20 cellular contexts compared by ENCODE assay signal in genomic region chr16:12600536-12601256, GRCh38.
DNase-seq lines count a peak whose midpoint lies in the region; FAIRE-seq and TF ChIP-seq lines count a peak whose summit lies in the region.
"Had no signal": no experiment of that assay in that cellular context is flagged by ENCODE, and none has a peak within 500 bp of the region (broad histone marks: within the 10 kb centered on the region; RNA-seq: fewer than 3 reads in every experiment).

No MANE protein-coding gene starts in this region.

- TF ChIP-seq CTCF in H9 (conservative IDR thresholded peaks at IDR 0.05), result no peak
- no peak for TF ChIP-seq CTCF in endodermal cell (conservative IDR thresholded peaks at IDR 0.05)

- H3K9ac ChIP-seq in H9 (ENCODE audit: extremely low read depth, insufficient read length, low read length) (no peak overlapping the region), endodermal cell (ENCODE audit: extremely low read depth, low read length, poor library complexity, severe bottlenecking) (no peak overlapping the region), neuronal stem cell (ENCODE audit: low read depth, low read length, poor library complexity) (no peak overlapping the region)
- H3K9ac ChIP-seq: BLaER1 had no signal

- H3K4me1 ChIP-seq in H9 (ENCODE audit: insufficient read depth, low read length) (no peaks in the 10 kb centered on the region), endodermal cell (ENCODE audit: control insufficient read depth, insufficient read depth, low read length) (no peaks in the 10 kb centered on the region), neuronal stem cell (ENCODE audit: control insufficient read depth in 2 of 2, insufficient read depth in 1 of 2, low read depth in 1 of 2, low read length in 2 of 2) (no peaks in the 10 kb centered on the region)
- H3K4me1 ChIP-seq: BLaER1 had no signal

- H3K79me1 ChIP-seq in H9 (ENCODE audit: insufficient read depth, low read depth, low read length, poor library complexity, severe bottlenecking) (no peaks in the 10 kb centered on the region), neuronal stem cell (ENCODE audit: low read depth, low read length) (no peaks in the 10 kb centered on the region)

- H3K36me3 Mint-ChIP-seq in H9 (ENCODE audit: insufficient read depth in 1 of 3, low read depth in 3 of 3) (no peaks in the 10 kb centered on the region; a peak in 1 of 7 replicates), endodermal cell (ENCODE audit: low read depth) (no peaks in the 10 kb centered on the region)

- no peak overlapping the region for H4K5ac ChIP-seq in H9 (ENCODE audit: insufficient read length, low read depth, low read length)

- H2BK15ac ChIP-seq in H9 (ENCODE audit: low read depth, low read length) (no peak overlapping the region), neuronal stem cell (ENCODE audit: low read length) (no peak overlapping the region)

- H3K4ac ChIP-seq in H9 (ENCODE audit: low read depth, low read length) (no peak overlapping the region), neuronal stem cell (ENCODE audit: low read length) (no peak overlapping the region)

- H2AFZ ChIP-seq in H9 (ENCODE audit: low read length) (no peak overlapping the region), neuronal stem cell (ENCODE audit: low read length) (no peak overlapping the region)

- peak; percentile 4 for DNase-seq in H9
- DNase-seq in endodermal cell, result peak; percentile 20
- DNase-seq in neuronal stem cell (ENCODE audit: low spot score), result no peak
- DNase-seq in stimulated activated CD8-positive, alpha-beta memory T cell treated with anti-CD3 and anti-CD28 coated beads, Interleukin-4, amount 100 ng/mL, for 48 hours, result peak; percentile 7
- DNase-seq in GM12892 (ENCODE audit: insufficient read length), result no peak
- DNase-seq in H4 (ENCODE audit: low spot score), result no peak
- no peak for DNase-seq in T-helper 1 cell
- DNase-seq in stimulated activated CD4-positive, alpha-beta T cell treated with anti-CD3 and anti-CD28 coated beads, Interleukin-4, amount 100 ng/mL, for 24 hours, result no peak
- DNase-seq: 8988T; Calu3; CD4-positive, alpha-beta memory T cell; DMS79 treated with DMSO at 0.1 percent for 48 hours; GF-D8; HFFc6; IMR-90 had no signal

- no peak overlapping the region for H2BK120ac ChIP-seq in H9 (ENCODE audit: low read depth, low read length, poor library complexity, severe bottlenecking)
- no peak overlapping the region for H2BK120ac ChIP-seq in neuronal stem cell (ENCODE audit: low read depth, low read length)

- H3K27ac Mint-ChIP-seq in H9 (no peak overlapping the region), endodermal cell (no peak overlapping the region)
- H3K27ac Mint-ChIP-seq: CD4-positive, alpha-beta memory T cell; HFFc6 had no signal

- H3K27ac ChIP-seq in H9 (ENCODE audit: insufficient read length, low read depth, low read length) (no peak overlapping the region), endodermal cell (ENCODE audit: low read depth, low read length) (no peak overlapping the region), neuronal stem cell (replicated peaks; ENCODE audit: low read length) (no peak overlapping the region)
- H3K27ac ChIP-seq: BLaER1 had no signal

- no CpG with 5 or more reads among the region's 11 CpGs for WGBS in H9 (ENCODE audit: extremely low coverage, insufficient read length, low lambda C conversion rate)
- 88 to 93% methylated on average over 3 to 11 of the region's 11 CpGs for WGBS in endodermal cell (ENCODE audit: insufficient coverage in 1 of 2, insufficient read length in 1 of 2), 2 experiments
- WGBS in neuronal stem cell (ENCODE audit: extremely low coverage in 2 of 2, insufficient read length in 2 of 2, insufficient replicate concordance in 1 of 2), 2 donors, result no CpG with 5 or more reads among the region's 11 CpGs

- H3K79me2 ChIP-seq in H9 (ENCODE audit: insufficient read depth, low read length), result no peaks in the 10 kb centered on the region

- H2BK5ac ChIP-seq in H9 (ENCODE audit: insufficient read length, low read length) (no peak overlapping the region), neuronal stem cell (ENCODE audit: low read length) (no peak overlapping the region)

- no peak overlapping the region for H3K4me3 ChIP-seq in endodermal cell (ENCODE audit: low read length)
- H3K4me3 ChIP-seq in neuronal stem cell (ENCODE audit: low read length in 2 of 2), result no peak overlapping the region
- H3K4me3 ChIP-seq: BLaER1 had no signal

- no peak overlapping the region for H4K8ac ChIP-seq in H9 (replicated peaks; ENCODE audit: insufficient read length, low read depth, low read length)
- no peak overlapping the region for H4K8ac ChIP-seq in neuronal stem cell (ENCODE audit: low read depth, low read length)

- H3K4me3 Mint-ChIP-seq in H9, result no peak overlapping the region
- H3K4me3 Mint-ChIP-seq in endodermal cell, result no peak overlapping the region
- H3K4me3 Mint-ChIP-seq: CD14-positive monocyte; CD4-positive, alpha-beta memory T cell; HFFc6 had no signal

- H3K27me3 ChIP-seq in H9 (ENCODE audit: insufficient read depth, low read length) (no peaks in the 10 kb centered on the region), endodermal cell (ENCODE audit: control insufficient read depth, insufficient read depth, low read length, poor library complexity, severe bottlenecking) (no peaks in the 10 kb centered on the region), neuronal stem cell (ENCODE audit: control insufficient read depth in 3 of 3, insufficient read depth in 3 of 3, low read depth in 1 of 3, low read length in 3 of 3) (peaks cover 0 to 3% (median 0%) of the 10 kb centered on the region in 3 experiments)
- H3K27me3 ChIP-seq: BLaER1 had no signal

- no peak overlapping the region for H3K14ac ChIP-seq in H9 (ENCODE audit: insufficient read depth, low read length)
- no peak overlapping the region for H3K14ac ChIP-seq in neuronal stem cell (ENCODE audit: low read length)

- no peak overlapping the region for H2BK12ac ChIP-seq in H9 (ENCODE audit: insufficient read length, low read depth, low read length)
- no peak overlapping the region for H2BK12ac ChIP-seq in neuronal stem cell (ENCODE audit: low read length)

- no peak overlapping the region for H3K18ac ChIP-seq in H9 (ENCODE audit: insufficient read length, low read depth, low read length)
- H3K18ac ChIP-seq in neuronal stem cell (ENCODE audit: low read length), result peak overlapping the region; percentile 39

- H4K91ac ChIP-seq in H9 (ENCODE audit: insufficient read length, low read depth, low read length), result no peak overlapping the region
- H4K91ac ChIP-seq in neuronal stem cell (ENCODE audit: low read depth, low read length, poor library complexity), result no peak overlapping the region

- H3K23ac ChIP-seq in H9 (ENCODE audit: insufficient read length, low read depth, low read length), result no peak overlapping the region
- H3K23ac ChIP-seq in neuronal stem cell (ENCODE audit: low read depth, low read length, poor library complexity), result no peak overlapping the region

- no peaks in the 10 kb centered on the region for H3K36me3 ChIP-seq in endodermal cell (ENCODE audit: control insufficient read depth, insufficient read depth, low read length)
- no peaks in the 10 kb centered on the region for H3K36me3 ChIP-seq in neuronal stem cell (replicated peaks in 1 of 2; ENCODE audit: control insufficient read depth in 2 of 2, insufficient read depth in 2 of 2, low read length in 2 of 2)
- H3K36me3 ChIP-seq: BLaER1 had no signal

- no peak overlapping the region for H2BK20ac ChIP-seq in H9 (ENCODE audit: low read depth, low read length, poor library complexity, severe bottlenecking)

- no peak for TF ChIP-seq POLR2A in GM12892 (IDR thresholded peaks at IDR 0.05; ENCODE audit: low read depth, low read length)

- H2AK5ac ChIP-seq in H9 (ENCODE audit: insufficient read length, low read length), result no peak overlapping the region
- H2AK5ac ChIP-seq in neuronal stem cell (ENCODE audit: low read depth, low read length), result no peak overlapping the region

- H3K9me3 Mint-ChIP-seq in H9, result peaks cover 3% of the 10 kb centered on the region in 2 experiments; a peak in 4 of 5 replicates
- peaks cover 13% of the 10 kb centered on the region for H3K9me3 Mint-ChIP-seq in endodermal cell

- no peak overlapping the region for H3T11ph ChIP-seq in H9 (ENCODE audit: low read length)

- H3K4me2 ChIP-seq in H9 (ENCODE audit: insufficient read depth, insufficient read length, low read length), result no peak overlapping the region
- H3K4me2 ChIP-seq in neuronal stem cell (ENCODE audit: insufficient read depth, low read length, poor library complexity, severe bottlenecking), result no peak overlapping the region
- H3K4me2 ChIP-seq: BLaER1 had no signal

- H3K9me3 ChIP-seq in H9 (ENCODE audit: control insufficient read depth, low read depth, low read length), result no peaks in the 10 kb centered on the region
- peaks cover 9% of the 10 kb centered on the region for H3K9me3 ChIP-seq in endodermal cell (ENCODE audit: control insufficient read depth, low read length)
- H3K9me3 ChIP-seq in neuronal stem cell (replicated peaks in 1 of 2; ENCODE audit: control insufficient read depth in 2 of 2, insufficient read depth in 1 of 2, low read depth in 1 of 2, low read length in 2 of 2), result no peaks in the 10 kb centered on the region

- no peak overlapping the region for H3K56ac ChIP-seq in H9 (ENCODE audit: insufficient read length, low read depth, low read length)

- H3K27me3 Mint-ChIP-seq in H9 (ENCODE audit: low read depth) (peaks cover 2% of the 10 kb centered on the region), endodermal cell (ENCODE audit: insufficient read depth) (peaks cover 2% of the 10 kb centered on the region)

- no peaks in the 10 kb centered on the region for H3K23me2 ChIP-seq in H9 (ENCODE audit: insufficient read length, low read depth, low read length, poor library complexity, severe bottlenecking)

- no peaks in the 10 kb centered on the region for H3K4me1 Mint-ChIP-seq in H9
- H3K4me1 Mint-ChIP-seq in endodermal cell, result no peaks in the 10 kb centered on the region
- H3K4me1 Mint-ChIP-seq: CD4-positive, alpha-beta memory T cell had no signal

- H4K20me1 ChIP-seq in H9 (ENCODE audit: control insufficient read depth, insufficient read depth, insufficient read length), result no peaks in the 10 kb centered on the region
- H4K20me1 ChIP-seq: BLaER1 had no signal

- no peak for FAIRE-seq in GM12892 (lab: Jason Lieb, UNC)
- FAIRE-seq: GM19239, H54, HTR-8/SVneo had no signal

Comparison
In these comparisons a context has a peak if more than half of its experiments do, and no peak if none do; other contexts are left out.
1. DNase-seq: peak in H9 (single experiment), endodermal cell (single experiment) and stimulated activated CD8-positive, alpha-beta memory T cell treated with anti-CD3 and anti-CD28 coated beads, Interleukin-4, amount 100 ng/mL, for 48 hours (single experiment); none in neuronal stem cell (single experiment), GM12892 (single experiment), H4 (single experiment), T-helper 1 cell (0 of 5) and stimulated activated CD4-positive, alpha-beta T cell treated with anti-CD3 and anti-CD28 coated beads, Interleukin-4, amount 100 ng/mL, for 24 hours (single experiment).